ENCODE assay signal across 9 cellular contexts in the genomic region with DNA sequence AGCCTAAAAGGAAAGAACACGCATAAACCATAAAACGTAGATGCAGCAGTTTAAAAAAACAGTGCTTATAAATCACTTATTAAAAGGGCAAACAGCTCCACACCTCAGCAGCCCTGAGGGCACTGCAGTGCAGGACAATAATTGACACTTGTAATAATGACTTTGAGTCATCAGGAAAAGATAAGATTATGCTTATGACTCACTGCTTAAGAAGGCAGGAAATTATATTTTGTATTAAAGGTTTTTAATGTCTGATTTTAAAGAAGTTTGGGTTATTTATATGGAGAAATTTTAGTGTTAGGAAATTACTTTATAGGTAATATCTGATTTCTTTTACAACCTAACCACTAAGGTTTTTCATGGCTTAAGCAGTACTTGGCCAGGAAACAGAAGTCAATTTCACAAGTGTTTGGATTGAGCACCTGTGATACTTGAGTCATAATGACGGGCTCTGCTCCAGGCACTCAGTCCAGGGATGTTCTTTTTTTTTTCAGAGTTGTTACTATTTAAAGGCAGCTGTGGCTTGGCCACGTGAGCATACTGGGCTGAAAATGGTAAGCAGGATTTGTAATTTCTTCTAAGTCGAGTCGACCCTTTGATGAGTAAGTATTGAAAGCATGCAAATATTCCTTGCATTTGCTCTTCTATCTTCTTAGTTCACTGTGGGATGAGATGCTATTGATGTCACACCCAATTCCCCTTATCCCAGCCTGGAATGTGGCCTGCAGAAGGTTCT. TPM values are rescaled to one million over a fixed set of nuclear protein-coding genes. Genes with fewer than 3 reads are reported as not detected.
DNase-seq lines count a peak whose midpoint lies in the region; TF ChIP-seq lines count a peak whose summit lies in the region.
"Had no signal": no experiment of that assay in that cellular context is flagged by ENCODE, and none has a peak within 500 bp of the region (broad histone marks: within the 10 kb centered on the region; RNA-seq: fewer than 3 reads in every experiment).

No MANE protein-coding gene starts in this region.

- TF ChIP-seq CTCF in epithelial cell of proximal tubule (conservative IDR thresholded peaks at IDR 0.05; ENCODE audit: low read depth, low read length) (no peak), sigmoid colon (IDR thresholded peaks at IDR 0.05) (no peak)

- peaks cover 0 to 1% (median 0%) of the 10 kb centered on the region in 4 donors for H3K9me3 ChIP-seq in sigmoid colon
- H3K9me3 ChIP-seq: right lobe of liver had no signal

- peak; percentile 76 for DNase-seq in GM04504 (ENCODE audit: low read depth)
- DNase-seq in NCI-H2196 treated with DMSO at 0.1 percent for 48 hours (lab: John Stamatoyannopoulos, UW; ENCODE audit: unreplicated experiment) = peak; percentile 64
- DNase-seq in epithelial cell of proximal tubule (ENCODE audit: low read depth) = peak; percentile 99
- DNase-seq in sigmoid colon = peak; percentile 91
- no peak for DNase-seq in activated CD4-positive, alpha-beta T cell treated with anti-CD3 and anti-CD28 coated beads for 4 hours
- DNase-seq in SKM-1 treated with dmso at 0.1 percent for 144 hours (lab: John Stamatoyannopoulos, UW; ENCODE audit: unreplicated experiment) = no peak
- DNase-seq in NAMALWA (ENCODE audit: low spot score) = no peak
- DNase-seq in pons (ENCODE audit: low spot score) = no peak

- H3K27me3 ChIP-seq in sigmoid colon = no peaks in the 10 kb centered on the region
- H3K27me3 ChIP-seq: right lobe of liver had no signal

- TF ChIP-seq POLR2A in sigmoid colon (IDR thresholded peaks at IDR 0.05) = no peak

- peaks cover 0 to 28% (median 25%) of the 10 kb centered on the region in 4 donors for H3K4me1 ChIP-seq in sigmoid colon
- H3K4me1 ChIP-seq: right lobe of liver had no signal

- WGBS in sigmoid colon, 2 donors = 10 to 42% methylated on average over 6 of the region's 6 CpGs

- peak overlapping the region; percentile 55 to 74 (median 70) for H3K27ac ChIP-seq in sigmoid colon
- H3K27ac ChIP-seq: right lobe of liver had no signal

- intact Hi-C loops in sigmoid colon (cut with DNase I) = no loop called here

- H3K36me3 ChIP-seq in sigmoid colon = peaks cover 0 to 11% (median 2%) of the 10 kb centered on the region in 4 donors
- H3K36me3 ChIP-seq: right lobe of liver had no signal

- H3K4me3 ChIP-seq in epithelial cell of proximal tubule (ENCODE audit: low read depth, low read length) (no peak overlapping the region), sigmoid colon (no peak overlapping the region)
- H3K4me3 ChIP-seq: right lobe of liver had no signal

- TF ChIP-seq EP300 in sigmoid colon (IDR thresholded peaks at IDR 0.05) = peak in 3 of 4 donors; percentile 10 to 70 (median 26)

RNA-seq across cellular contexts. Expression of a gene that starts 21.6 kb away (rescaled TPM):
- 0.51 and 2.8 TPM in 2 replicates for total RNA-seq in epithelial cell of proximal tubule
- under 1 TPM in 1 of 4 donors, not detected in 3; 0.16 TPM for total RNA-seq in sigmoid colon
- 1 to 10 TPM in 1 of 3 donors, under 1 TPM in 1, not detected in 1; 0.60 to 1.4 TPM for polyA plus RNA-seq in sigmoid colon

RNA-seq across cellular contexts. Expression of a gene that starts 24.0 kb away (rescaled TPM):
- total RNA-seq in epithelial cell of proximal tubule (8.2 and 8.6 TPM in 2 replicates), sigmoid colon (10 to 100 TPM; 16.6 to 31.0 (median 17.8) TPM)
- 10 to 100 TPM in 1 of 3 donors, 1 to 10 TPM in 2; 7.9 to 12.0 (median 8.1) TPM for polyA plus RNA-seq in sigmoid colon

Comparison
In these comparisons a context has a peak if more than half of its experiments do, and no peak if none do; other contexts are left out.
1. DNase-seq: peak in GM04504 (single experiment), NCI-H2196 treated with DMSO at 0.1 percent for 48 hours (single experiment), epithelial cell of proximal tubule (single experiment) and sigmoid colon (single experiment); none in activated CD4-positive, alpha-beta T cell treated with anti-CD3 and anti-CD28 coated beads for 4 hours (0 of 2), SKM-1 treated with dmso at 0.1 percent for 144 hours (single experiment), NAMALWA (single experiment) and pons (single experiment).